17 cellular contexts compared by ENCODE assay signal in the genomic region with DNA sequence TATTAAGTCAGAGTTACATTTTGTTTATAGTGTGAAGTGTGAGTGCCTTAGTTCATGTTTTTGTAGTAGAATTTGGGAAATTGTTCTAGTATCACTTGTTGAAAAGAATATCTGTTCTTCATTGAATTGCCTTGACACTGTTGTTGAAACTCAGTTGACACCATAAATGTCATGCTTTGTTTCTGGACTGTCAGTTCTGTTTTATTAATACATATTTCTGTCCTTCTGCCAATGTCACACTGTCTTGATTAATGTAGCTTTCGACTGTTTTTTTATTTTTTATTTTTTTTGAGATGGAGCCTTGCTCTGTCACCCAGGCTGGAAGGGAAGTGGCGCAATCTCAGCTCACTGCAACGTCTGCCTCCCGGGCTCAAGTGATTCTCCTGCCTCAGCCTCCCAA. TPM values are rescaled to one million over a fixed set of nuclear protein-coding genes. Genes with fewer than 3 reads are reported as not detected.
DNase-seq lines count a peak whose midpoint lies in the region; ATAC-seq lines count a peak whose summit lies in the region.
"Had no signal": no experiment of that assay in that cellular context is flagged by ENCODE, and none has a peak within 500 bp of the region (broad histone marks: within the 10 kb centered on the region; RNA-seq: fewer than 3 reads in every experiment).

No MANE protein-coding gene starts in this region.

- CTCF ChIA-PET in T-cell (lab: Charles Lee), result no interaction called here

- POLR2A ChIA-PET in T-cell (lab: Charles Lee), result interaction anchor here in 1 of 2 donors (0.6 kb wide), 2 partner anchors 20 to 36 kb away, joined by 3 to 6 read pairs; no protein-coding TSS in a partner anchor

- DNase-seq in Right ventricle myocardium superior, result peak; percentile 43
- DNase-seq in cardiac septum (ENCODE audit: low spot score), result no peak
- no peak for DNase-seq in T-cell
- DNase-seq in stimulated activated effector memory CD8-positive, alpha-beta T cell treated with anti-CD3 and anti-CD28 coated beads, Interleukin-12 subunit alpha, Interleukin-12 subunit beta, amount 100 ng/mL, for 72 hours (ENCODE audit: low spot score in 2 of 2), result no peak
- no peak for DNase-seq in A172 (ENCODE audit: low spot score)
- DNase-seq: COR-L47; DND-41; dorsolateral prefrontal cortex; foreskin keratinocyte; hypothalamus; KBM-7; NCI-H69; stimulated activated CD4-positive, alpha-beta T cell treated with anti-CD3 and anti-CD28 coated beads, Interleukin-15, amount 100 ng/mL, for 24 hours; SW 1271; testis had no signal

- H3K4me1 Mint-ChIP-seq in T-cell, result peaks cover 61 to 72% (median 67%) of the 10 kb centered on the region in 3 donors
- peaks cover 32% of the 10 kb centered on the region for H3K4me1 Mint-ChIP-seq in dendritic cell treated with granulocyte-macrophage colony-stimulating factor and Interleukin-4, amounts not matched to agents 40 ng/mL and 50 ng/mL, for 4 days (ENCODE audit: low read depth)
- peaks cover 63% of the 10 kb centered on the region for H3K4me1 Mint-ChIP-seq in stimulated activated effector memory CD8-positive, alpha-beta T cell treated with anti-CD3 and anti-CD28 coated beads, Interleukin-12 subunit alpha, Interleukin-12 subunit beta, amount 100 ng/mL, for 72 hours

- ATAC-seq in Right ventricle myocardium superior (ENCODE audit: poor library complexity) (peak; percentile 23), T-cell (replicated peaks in 1 of 4) (no peak), HG03108 (IDR thresholded peaks at IDR 0.05; ENCODE audit: unreplicated experiment) (no peak)
- no peak for ATAC-seq in stimulated activated effector memory CD8-positive, alpha-beta T cell treated with anti-CD3 and anti-CD28 coated beads, Interleukin-12 subunit alpha, Interleukin-12 subunit beta, amount 100 ng/mL, for 72 hours
- ATAC-seq: foreskin keratinocyte had no signal

- H3K4me3 Mint-ChIP-seq in T-cell, result no peak overlapping the region
- H3K4me3 Mint-ChIP-seq in dendritic cell treated with granulocyte-macrophage colony-stimulating factor and Interleukin-4, amounts not matched to agents 40 ng/mL and 50 ng/mL, for 4 days, result no peak overlapping the region
- no peak overlapping the region for H3K4me3 Mint-ChIP-seq in stimulated activated effector memory CD8-positive, alpha-beta T cell treated with anti-CD3 and anti-CD28 coated beads, Interleukin-12 subunit alpha, Interleukin-12 subunit beta, amount 100 ng/mL, for 72 hours

- H3K27ac Mint-ChIP-seq in T-cell, result peak overlapping the region; percentile 50 to 55
- H3K27ac Mint-ChIP-seq in dendritic cell treated with granulocyte-macrophage colony-stimulating factor and Interleukin-4, amounts not matched to agents 40 ng/mL and 50 ng/mL, for 4 days, result peak overlapping the region; percentile 75
- H3K27ac Mint-ChIP-seq in stimulated activated effector memory CD8-positive, alpha-beta T cell treated with anti-CD3 and anti-CD28 coated beads, Interleukin-12 subunit alpha, Interleukin-12 subunit beta, amount 100 ng/mL, for 72 hours, result peak overlapping the region; percentile 84

- no peaks in the 10 kb centered on the region for H3K9me3 Mint-ChIP-seq in T-cell
- no peaks in the 10 kb centered on the region for H3K9me3 Mint-ChIP-seq in dendritic cell treated with granulocyte-macrophage colony-stimulating factor and Interleukin-4, amounts not matched to agents 40 ng/mL and 50 ng/mL, for 4 days
- peaks cover 3% of the 10 kb centered on the region for H3K9me3 Mint-ChIP-seq in stimulated activated effector memory CD8-positive, alpha-beta T cell treated with anti-CD3 and anti-CD28 coated beads, Interleukin-12 subunit alpha, Interleukin-12 subunit beta, amount 100 ng/mL, for 72 hours

- peaks cover 79% of the 10 kb centered on the region for H3K36me3 Mint-ChIP-seq in T-cell
- peaks cover 98% of the 10 kb centered on the region for H3K36me3 Mint-ChIP-seq in dendritic cell treated with granulocyte-macrophage colony-stimulating factor and Interleukin-4, amounts not matched to agents 40 ng/mL and 50 ng/mL, for 4 days (ENCODE audit: low read depth)
- no peaks in the 10 kb centered on the region for H3K36me3 Mint-ChIP-seq in stimulated activated effector memory CD8-positive, alpha-beta T cell treated with anti-CD3 and anti-CD28 coated beads, Interleukin-12 subunit alpha, Interleukin-12 subunit beta, amount 100 ng/mL, for 72 hours

- intact Hi-C loops in Right ventricle myocardium superior (cut with DNase I), result no loop called here
- intact Hi-C loops in cardiac septum (cut with DNase I), result no loop called here
- intact Hi-C loops in dendritic cell treated with granulocyte-macrophage colony-stimulating factor and Interleukin-4, amounts not matched to agents 40 ng/mL and 50 ng/mL, for 4 days (cut with micrococcal nuclease), result loop anchor here (5.0 kb wide), 1 partner anchor 37 kb away; no protein-coding TSS in a partner anchor

- H3K27me3 Mint-ChIP-seq in T-cell, result no peaks in the 10 kb centered on the region
- no peaks in the 10 kb centered on the region for H3K27me3 Mint-ChIP-seq in dendritic cell treated with granulocyte-macrophage colony-stimulating factor and Interleukin-4, amounts not matched to agents 40 ng/mL and 50 ng/mL, for 4 days

RNA-seq across cellular contexts. Expression of gene CHD2, which starts 59.1 kb away (rescaled TPM):
- 43.5 TPM for total RNA-seq in Right ventricle myocardium superior
- total RNA-seq in cardiac septum, result 59.5 TPM
- 100 to 1,000 TPM; 231 to 506 (median 266) TPM for total RNA-seq in T-cell
- total RNA-seq in A172 (2014; rRNA removed; shearing (Covaris generic)), result 21.2 and 22.8 TPM in 2 replicates
